Comparison of ENCODE assay signal across 8 cellular contexts in the genomic region with DNA sequence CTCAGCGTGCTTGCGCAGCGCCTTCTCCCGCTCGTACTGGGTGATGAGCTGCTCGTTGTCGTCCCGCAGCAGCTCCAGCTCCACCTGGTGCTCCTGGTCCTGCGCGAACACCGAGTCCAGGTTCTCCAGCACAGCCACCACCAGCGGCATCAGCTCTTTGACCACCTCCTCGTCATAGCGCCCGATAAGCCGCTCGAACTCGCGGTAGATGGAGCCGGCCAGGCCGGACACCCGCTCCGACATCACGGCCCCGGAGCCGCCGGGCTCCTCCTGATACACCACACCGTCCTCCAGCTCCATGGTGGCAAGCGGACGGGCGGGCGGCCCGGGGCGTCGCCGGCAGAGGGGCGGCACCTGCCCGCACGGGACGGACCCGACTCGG. TPM values are rescaled to one million over a fixed set of nuclear protein-coding genes. Genes with fewer than 3 reads are reported as not detected.
DNase-seq lines count a peak whose midpoint lies in the region; ATAC-seq and TF ChIP-seq lines count a peak whose summit lies in the region.

No MANE protein-coding gene starts in this region.

- WGBS in heart right ventricle, 2 donors = 0% methylated on average over 41 to 42 of the region's 42 CpGs

- DNase-seq in stimulated activated CD4-positive, alpha-beta T cell treated with anti-CD3 and anti-CD28 coated beads, Interleukin-12 subunit alpha, Interleukin-12 subunit beta, amount 100 ng/mL, for 24 hours (ENCODE audit: low read depth in 2 of 2) = peak; percentile 5 to 15
- no peak for DNase-seq in stimulated activated CD4-positive, alpha-beta T cell treated with anti-CD3 and anti-CD28 coated beads, Interleukin-15, amount 100 ng/mL, for 24 hours
- DNase-seq in NCI-H345 treated with DMSO at 0.1 percent for 48 hours (lab: John Stamatoyannopoulos, UW; ENCODE audit: unreplicated experiment) (peak; percentile 31), heart right ventricle (no peak), posterior cingulate gyrus (peak in 7 of 10 donors; percentile 29 to 89 (median 44)), ecto neural progenitor cell (ENCODE audit: low spot score) (no peak)
- DNase-seq in activated naive CD4-positive, alpha-beta T cell treated with anti-CD3 and anti-CD28 coated beads, Interleukin-2, amount 10 ng/mL, durations not matched to agents 7 days and 5 days = peak; percentile 66

- H3K9me3 Mint-ChIP-seq in activated naive CD4-positive, alpha-beta T cell treated with anti-CD3 and anti-CD28 coated beads, Interleukin-2, amount 10 ng/mL, durations not matched to agents 7 days and 5 days = no peaks in the 10 kb centered on the region

- peak overlapping the region; percentile 85 for H3K4me3 Mint-ChIP-seq in activated naive CD4-positive, alpha-beta T cell treated with anti-CD3 and anti-CD28 coated beads, Interleukin-2, amount 10 ng/mL, durations not matched to agents 7 days and 5 days

- peak overlapping the region; percentile 94 for H3K27ac Mint-ChIP-seq in activated naive CD4-positive, alpha-beta T cell treated with anti-CD3 and anti-CD28 coated beads, Interleukin-2, amount 10 ng/mL, durations not matched to agents 7 days and 5 days

- no peak for TF ChIP-seq CTCF in heart right ventricle (IDR thresholded peaks at IDR 0.05)

- peaks cover 59% of the 10 kb centered on the region for H3K4me1 Mint-ChIP-seq in activated naive CD4-positive, alpha-beta T cell treated with anti-CD3 and anti-CD28 coated beads, Interleukin-2, amount 10 ng/mL, durations not matched to agents 7 days and 5 days

- ATAC-seq in HG02840 (IDR thresholded peaks at IDR 0.05; ENCODE audit: low FRiP score, unreplicated experiment) (peak; percentile 36), heart right ventricle (peak in 5 of 8 donors; percentile 2 to 55 (median 12))

- peak overlapping the region; percentile 94 to 100 (median 98) for H3K27ac ChIP-seq in heart right ventricle

- peaks cover 5% of the 10 kb centered on the region for H3K27me3 Mint-ChIP-seq in activated naive CD4-positive, alpha-beta T cell treated with anti-CD3 and anti-CD28 coated beads, Interleukin-2, amount 10 ng/mL, durations not matched to agents 7 days and 5 days

- H3K9me3 ChIP-seq in heart right ventricle = no peaks in the 10 kb centered on the region

- CTCF ChIA-PET in activated naive CD4-positive, alpha-beta T cell treated with anti-CD3 and anti-CD28 coated beads, Interleukin-2, amount 10 ng/mL, durations not matched to agents 7 days and 5 days (lab: Charles Lee) = interaction anchor here (1.2 to 1.6 kb wide), 2 partner anchors 33 to 268 kb away, joined by 3 to 5 read pairs; a partner anchor contains a TSS

- intact Hi-C loops in heart right ventricle (cut with DNase I) = loop anchor here in 4 of 10 donors (1.0 to 2.0 kb wide), 3 partner anchors 32 to 254 kb away; a partner anchor contains a TSS
- intact Hi-C loops in posterior cingulate gyrus (cut with DNase I) = loop anchor here (2.0 kb wide), 2 partner anchors 32 to 74 kb away; a partner anchor contains a TSS

- no peaks in the 10 kb centered on the region for H3K27me3 ChIP-seq in heart right ventricle

- H3K36me3 ChIP-seq in heart right ventricle = no peaks in the 10 kb centered on the region

- peak overlapping the region; percentile 74 to 99 (median 98) for H3K4me3 ChIP-seq in heart right ventricle

- peaks cover 5% of the 10 kb centered on the region for H3K36me3 Mint-ChIP-seq in activated naive CD4-positive, alpha-beta T cell treated with anti-CD3 and anti-CD28 coated beads, Interleukin-2, amount 10 ng/mL, durations not matched to agents 7 days and 5 days

- peaks cover 9 to 47% (median 29%) of the 10 kb centered on the region in 9 donors for H3K4me1 ChIP-seq in heart right ventricle

RNA-seq across cellular contexts. Expression of a gene that starts 0.3 kb away (rescaled TPM):
- total RNA-seq in heart right ventricle = 10 to 100 TPM; 43.3 to 65.8 (median 52.8) TPM
- 10 to 100 TPM; 20.7 to 24.0 TPM for polyA plus RNA-seq in heart right ventricle

RNA-seq across cellular contexts. Expression of a gene that starts 33.0 kb away (rescaled TPM):
- 10 to 100 TPM; 12.9 to 52.0 (median 21.8) TPM for total RNA-seq in heart right ventricle
- polyA plus RNA-seq in heart right ventricle = 100 to 1,000 TPM in 1 of 2 donors, 10 to 100 TPM in 1; 31.8 to 169 TPM

RNA-seq across cellular contexts. Expression of a gene that starts 45.9 kb away (rescaled TPM):
- total RNA-seq in heart right ventricle = 100 to 1,000 TPM; 117 to 302 (median 208) TPM
- 100 to 1,000 TPM; 351 to 965 TPM for polyA plus RNA-seq in heart right ventricle

Comparison
In these comparisons a context has a peak if more than half of its experiments do, and no peak if none do; other contexts are left out.
1. DNase-seq: peak in stimulated activated CD4-positive, alpha-beta T cell treated with anti-CD3 and anti-CD28 coated beads, Interleukin-12 subunit alpha, Interleukin-12 subunit beta, amount 100 ng/mL, for 24 hours (2 of 2), NCI-H345 treated with DMSO at 0.1 percent for 48 hours (single experiment), activated naive CD4-positive, alpha-beta T cell treated with anti-CD3 and anti-CD28 coated beads, Interleukin-2, amount 10 ng/mL, durations not matched to agents 7 days and 5 days (single experiment) and posterior cingulate gyrus (7 of 10); none in stimulated activated CD4-positive, alpha-beta T cell treated with anti-CD3 and anti-CD28 coated beads, Interleukin-15, amount 100 ng/mL, for 24 hours (single experiment), heart right ventricle (0 of 2) and ecto neural progenitor cell (single experiment).